Comparison of ENCODE assay signal across 13 cellular contexts in genomic region chr9:134377976-134378375, GRCh38. TPM values are rescaled to one million over a fixed set of nuclear protein-coding genes. Genes with fewer than 3 reads are reported as not detected.
A peak's percentile ranks its signal among the peaks of the same experiment; 100 is the strongest.
DNase-seq lines count a peak whose midpoint lies in the region; ATAC-seq and TF ChIP-seq lines count a peak whose summit lies in the region.
"Had no signal": no experiment of that assay in that cellular context is flagged by ENCODE, and none has a peak within 500 bp of the region (broad histone marks: within the 10 kb centered on the region; RNA-seq: fewer than 3 reads in every experiment).

No MANE protein-coding gene starts in this region.

- no peak for TF ChIP-seq EP300 in Ishikawa (IDR thresholded peaks at IDR 0.05; ENCODE audit: borderline replicate concordance)

- no peak for ATAC-seq in HG03460 (IDR thresholded peaks at IDR 0.05; ENCODE audit: unreplicated experiment)
- ATAC-seq: activated T-cell treated with anti-CD3 and anti-CD28 coated beads, Interleukin-2, amount 50 U/mL, for 4 hours had no signal

- intact Hi-C loops in dendritic cell treated with granulocyte-macrophage colony-stimulating factor and Interleukin-4, amounts not matched to agents 40 ng/mL and 50 ng/mL, for 4 days (cut with micrococcal nuclease): loop anchor here (1.0 kb wide), 1 partner anchor 8 kb away; no protein-coding TSS in a partner anchor
- intact Hi-C loops in Caco-2 (cut with micrococcal nuclease; ENCODE audit: unreplicated experiment): no loop called here

- peak overlapping the region; percentile 77 for H3K4me3 Mint-ChIP-seq in dendritic cell treated with granulocyte-macrophage colony-stimulating factor and Interleukin-4, amounts not matched to agents 40 ng/mL and 50 ng/mL, for 4 days
- H3K4me3 Mint-ChIP-seq in Caco-2 (ENCODE audit: unreplicated experiment): no peak overlapping the region
- H3K4me3 Mint-ChIP-seq: activated T-cell treated with anti-CD3 and anti-CD28 coated beads, Interleukin-2, amount 50 U/mL, for 4 hours; B cell had no signal

- H3K27ac Mint-ChIP-seq in dendritic cell treated with granulocyte-macrophage colony-stimulating factor and Interleukin-4, amounts not matched to agents 40 ng/mL and 50 ng/mL, for 4 days: peak overlapping the region; percentile 96
- no peak overlapping the region for H3K27ac Mint-ChIP-seq in Caco-2 (ENCODE audit: unreplicated experiment)
- H3K27ac Mint-ChIP-seq: B cell had no signal

- H3K27ac ChIP-seq in muscle layer of duodenum (ENCODE audit: low read length): peak overlapping the region; percentile 14
- no peak overlapping the region for H3K27ac ChIP-seq in WERI-Rb-1
- H3K27ac ChIP-seq: KMS-11, SJCRH30 had no signal

- DNase-seq in 8988T (peak; percentile 90), NCI-H1092 (lab: John Stamatoyannopoulos, UW) (no peak), Caco-2 (no peak), WERI-Rb-1 (no peak)
- DNase-seq: activated T-cell treated with anti-CD3 and anti-CD28 coated beads, Interleukin-2, amount 50 U/mL, for 4 hours; SJCRH30; stimulated activated CD4-positive, alpha-beta T cell treated with anti-CD3 and anti-CD28 coated beads, Interleukin-2, amount 100 ng/mL, for 48 hours had no signal

- H3K4me3 ChIP-seq in muscle layer of duodenum (ENCODE audit: low read depth in 1 of 2, low read length in 2 of 2) (no peak overlapping the region), Caco-2 (ENCODE audit: low read depth, low read length) (no peak overlapping the region), WERI-Rb-1 (ENCODE audit: low read depth, low read length) (no peak overlapping the region)
- H3K4me3 ChIP-seq: SJCRH30 had no signal

- peaks cover 28 to 96% of the 10 kb centered on the region in 2 donors for H3K4me1 ChIP-seq in muscle layer of duodenum (ENCODE audit: control insufficient read depth in 1 of 2, insufficient read depth in 2 of 2, low read length in 2 of 2)
- H3K4me1 ChIP-seq in Caco-2: peaks cover 5% of the 10 kb centered on the region; the same call in 1 of the 2 replicates

- POLR2A ChIA-PET in Caco-2 (lab: Charles Lee): no interaction called here

- H3K4me1 Mint-ChIP-seq in dendritic cell treated with granulocyte-macrophage colony-stimulating factor and Interleukin-4, amounts not matched to agents 40 ng/mL and 50 ng/mL, for 4 days (ENCODE audit: low read depth): peaks cover 97% of the 10 kb centered on the region
- H3K4me1 Mint-ChIP-seq in Caco-2 (ENCODE audit: low read depth, unreplicated experiment): peaks cover 12% of the 10 kb centered on the region

- no peaks in the 10 kb centered on the region for H3K9me3 ChIP-seq in muscle layer of duodenum (ENCODE audit: control insufficient read depth in 1 of 2, low read length in 2 of 2)
- H3K9me3 ChIP-seq in Caco-2: no peaks in the 10 kb centered on the region
- H3K9me3 ChIP-seq in WERI-Rb-1 (ENCODE audit: severe bottlenecking): no peaks in the 10 kb centered on the region
- H3K9me3 ChIP-seq: SJCRH30 had no signal

- no peaks in the 10 kb centered on the region for H3K9me3 Mint-ChIP-seq in dendritic cell treated with granulocyte-macrophage colony-stimulating factor and Interleukin-4, amounts not matched to agents 40 ng/mL and 50 ng/mL, for 4 days
- no peaks in the 10 kb centered on the region for H3K9me3 Mint-ChIP-seq in Caco-2 (ENCODE audit: unreplicated experiment)
- H3K9me3 Mint-ChIP-seq: activated T-cell treated with anti-CD3 and anti-CD28 coated beads, Interleukin-2, amount 50 U/mL, for 4 hours had no signal

- H3K27me3 ChIP-seq in muscle layer of duodenum (ENCODE audit: low read depth, low read length) (no peaks in the 10 kb centered on the region), Caco-2 (replicated peaks; ENCODE audit: control insufficient read depth, insufficient read depth, low read length) (no peaks in the 10 kb centered on the region), WERI-Rb-1 (ENCODE audit: insufficient read depth, low read depth, severe bottlenecking) (no peaks in the 10 kb centered on the region)
- H3K27me3 ChIP-seq: SJCRH30 had no signal

- CTCF ChIA-PET in Caco-2 (lab: Charles Lee): no interaction called here

- peaks cover 90% of the 10 kb centered on the region for H3K36me3 Mint-ChIP-seq in dendritic cell treated with granulocyte-macrophage colony-stimulating factor and Interleukin-4, amounts not matched to agents 40 ng/mL and 50 ng/mL, for 4 days (ENCODE audit: low read depth)
- H3K36me3 Mint-ChIP-seq in Caco-2 (ENCODE audit: insufficient read depth, unreplicated experiment): peaks cover 21% of the 10 kb centered on the region

- BruUV-seq in Caco-2 (replicated peaks; lab: Mats Ljungman, UMichigan): no TSS peak

- no peak for TF ChIP-seq CTCF in Caco-2 (IDR thresholded peaks at IDR 0.05; ENCODE audit: insufficient read depth in 1 of 2, low read depth in 1 of 2, low read length in 1 of 2, severe bottlenecking in 1 of 2, unreplicated experiment in 1 of 2)
- no peak for TF ChIP-seq CTCF in WERI-Rb-1 (IDR thresholded peaks at IDR 0.05; ENCODE audit: low read depth, low read length)

- no peak for TF ChIP-seq RAD21 in Ishikawa (IDR thresholded peaks at IDR 0.05; ENCODE audit: low read depth)

- H3K36me3 ChIP-seq in muscle layer of duodenum (ENCODE audit: control insufficient read depth in 1 of 2, insufficient read depth in 2 of 2, low read length in 2 of 2) (no peaks in the 10 kb centered on the region), Caco-2 (ENCODE audit: control insufficient read depth, insufficient read depth, low read length) (no peaks in the 10 kb centered on the region), WERI-Rb-1 (no peaks in the 10 kb centered on the region)
- H3K36me3 ChIP-seq: SJCRH30 had no signal

- H3K27me3 Mint-ChIP-seq in dendritic cell treated with granulocyte-macrophage colony-stimulating factor and Interleukin-4, amounts not matched to agents 40 ng/mL and 50 ng/mL, for 4 days: no peaks in the 10 kb centered on the region
- H3K27me3 Mint-ChIP-seq in Caco-2 (ENCODE audit: insufficient read depth, unreplicated experiment): no peaks in the 10 kb centered on the region
- H3K27me3 Mint-ChIP-seq: B cell had no signal

TF ChIP-seq in Ishikawa, 13 proteins besides CTCF, POLR2A, EP300 and RAD21:
- TF ChIP-seq NFIC (IDR thresholded peaks at IDR 0.05): peak; percentile 58; the same call in 1 of the 2 replicates
- TF ChIP-seq YY1 (IDR thresholded peaks at IDR 0.05; ENCODE audit: low read depth): no peak
- no peak for TF ChIP-seq CEBPB (IDR thresholded peaks at IDR 0.05)
TF ChIP-seq in Ishikawa: peak in this region for 1.

RNA-seq across cellular contexts. Expression of gene RXRA, which starts 51.7 kb away (rescaled TPM):
- total RNA-seq in Caco-2 (2022): 63.8 and 69.1 TPM in 2 replicates
